ENCODE assay signal across 4 cellular contexts in genomic region chr18:5511541-5511940, GRCh38. TPM values are rescaled to one million over a fixed set of nuclear protein-coding genes. Genes with fewer than 3 reads are reported as not detected.
"Had no signal": no experiment of that assay in that cellular context is flagged by ENCODE, and none has a peak within 500 bp of the region (broad histone marks: within the 10 kb centered on the region; RNA-seq: fewer than 3 reads in every experiment).

No MANE protein-coding gene starts in this region.

RNA-seq across cellular contexts. Expression of gene EPB41L3, which starts 32.3 kb away (rescaled TPM):
- total RNA-seq: MCF 10A, OCI-LY7, PC-9, SJCRH30 had no signal
